39 cellular contexts compared by ENCODE assay signal in the genomic region with DNA sequence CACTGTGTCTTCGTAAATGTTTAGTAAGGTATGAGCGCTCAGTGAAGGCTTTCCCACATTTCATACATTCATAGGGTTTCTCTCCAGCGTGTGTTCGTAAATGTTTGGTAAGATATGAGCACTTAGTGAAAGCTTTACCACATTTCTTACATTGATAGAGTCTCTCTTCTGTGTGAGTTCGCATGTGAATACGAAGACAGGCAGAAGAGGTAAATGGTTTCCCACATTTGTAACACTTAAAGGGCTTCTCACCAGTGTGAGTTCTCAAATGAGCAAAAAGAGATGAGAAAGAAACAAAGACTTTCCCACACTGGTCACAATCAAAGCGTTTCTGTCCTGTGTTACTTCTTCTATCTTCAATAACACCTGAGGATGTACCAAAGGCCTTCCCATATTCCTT. TPM values are rescaled to one million over a fixed set of nuclear protein-coding genes. Genes with fewer than 3 reads are reported as not detected.
"Had no signal": no experiment of that assay in that cellular context is flagged by ENCODE, and none has a peak within 500 bp of the region (broad histone marks: within the 10 kb centered on the region; RNA-seq: fewer than 3 reads in every experiment).

No MANE protein-coding gene starts in this region.

- ATAC-seq: activated CD8-positive, alpha-beta T cell treated with anti-CD3 and anti-CD28 coated beads for 36 hours; activated naive CD4-positive, alpha-beta T cell treated with anti-CD3 and anti-CD28 coated beads, Interleukin-2, amount 50 U/mL, for 72 hours; activated naive CD8-positive, alpha-beta T cell treated with anti-CD3 and anti-CD28 coated beads, Interleukin-2, amount 50 U/mL, for 24 hours; activated T-cell treated with anti-CD3 and anti-CD28 coated beads, Interleukin-2, amount 50 U/mL, for 4 hours; activated T-cell treated with anti-CD3 and anti-CD28 coated beads, Interleukin-2, amount 50 U/mL, for 72 hours; activated T-helper 17 cell treated with anti-CD3 and anti-CD28 coated beads, Interleukin-2, amount 50 U/mL, for 72 hours; body of pancreas had no signal

- H3K27me3 ChIP-seq: adrenal gland, body of pancreas, brain microvascular endothelial cell, breast epithelium had no signal

- DNase-seq: activated B cell treated with CpG ODN at 0.5 μM for 24 hours; activated CD4-positive, alpha-beta memory T cell treated with anti-CD3 and anti-CD28 coated beads for 36 hours; activated CD4-positive, alpha-beta T cell treated with anti-CD3 and anti-CD28 coated beads for 4 hours; activated CD4-positive, alpha-beta T cell treated with anti-CD3 and anti-CD28 coated beads, Interleukin-2, amount 10 ng/mL, durations not matched to agents 24 days and 14 days; activated CD4-positive, alpha-beta T cell treated with anti-CD3 and anti-CD28 coated beads, Interleukin-2, amount 50 U/mL, for 1 hour; activated CD4-positive, alpha-beta T cell treated with anti-CD3 and anti-CD28 coated beads, Interleukin-2, amount 50 U/mL, for 4 hours; activated CD4-positive, CD25-positive, alpha-beta regulatory T cell treated with anti-CD3 and anti-CD28 coated beads, Interleukin-2, amount 50 U/mL, for 72 hours; activated CD8-positive, alpha-beta memory T cell treated with anti-CD3 and anti-CD28 coated beads, Interleukin-2, amount 50 U/mL, for 4 hours; activated CD8-positive, alpha-beta T cell treated with anti-CD3 and anti-CD28 coated beads for 36 hours; activated effector memory CD4-positive, alpha-beta T cell treated with anti-CD3 and anti-CD28 coated beads, Interleukin-2, amount 50 U/mL, for 16 hours; activated gamma-delta T cell treated with Interleukin-2 at 50 U/mL for 16 hours; activated naive CD4-positive, alpha-beta T cell; activated naive CD4-positive, alpha-beta T cell treated with anti-CD3 and anti-CD28 coated beads for 36 hours; activated naive CD4-positive, alpha-beta T cell treated with anti-CD3 and anti-CD28 coated beads, Interleukin-2, amount 50 U/mL, for 16 hours; activated naive CD8-positive, alpha-beta T cell treated with anti-CD3 and anti-CD28 coated beads, Interleukin-2, amount 10 ng/mL, durations not matched to agents 7 days and 5 days; activated naive CD8-positive, alpha-beta T cell treated with anti-CD3 and anti-CD28 coated beads, Interleukin-2, amount 50 U/mL, for 24 hours; activated T-cell treated with anti-CD3 and anti-CD28 coated beads for 4 hours; activated T-cell treated with anti-CD3 and anti-CD28 coated beads, Interleukin-2, amount 50 U/mL, for 1 hour; activated T-cell treated with anti-CD3 and anti-CD28 coated beads, Interleukin-2, amount 50 U/mL, for 4 hours; activated T-cell treated with anti-CD3 and anti-CD28 coated beads, Interleukin-2, amount 50 U/mL, for 72 hours; adrenal gland; amniotic stem cell; aorta; body of pancreas; brain microvascular endothelial cell; central memory CD4-positive, alpha-beta T cell; T-helper 1 cell; T-helper 2 cell; T-helper 9 cell had no signal

- H3K27ac ChIP-seq: adrenal gland, body of pancreas, brain microvascular endothelial cell, breast epithelium, VCaP had no signal

- H3K4me1 Mint-ChIP-seq: activated B cell treated with CpG ODN at 0.5 μM for 24 hours; activated CD4-positive, alpha-beta T cell treated with anti-CD3 and anti-CD28 coated beads, Interleukin-2, amount 10 ng/mL, durations not matched to agents 24 days and 14 days; activated naive CD8-positive, alpha-beta T cell treated with anti-CD3 and anti-CD28 coated beads, Interleukin-2, amount 10 ng/mL, durations not matched to agents 7 days and 5 days; activated naive CD8-positive, alpha-beta T cell treated with anti-CD3 and anti-CD28 coated beads, Interleukin-2, amount 50 U/mL, for 24 hours; activated T-helper 17 cell treated with anti-CD3 and anti-CD28 coated beads, Interleukin-2, amount 50 U/mL, for 72 hours had no signal

- H3K36me3 Mint-ChIP-seq: activated naive CD8-positive, alpha-beta T cell treated with anti-CD3 and anti-CD28 coated beads, Interleukin-2, amount 10 ng/mL, durations not matched to agents 7 days and 5 days had no signal

- H3K27ac Mint-ChIP-seq: activated B cell treated with CpG ODN at 0.5 μM for 24 hours; activated CD4-positive, alpha-beta memory T cell treated with anti-CD3 and anti-CD28 coated beads for 36 hours; activated CD4-positive, alpha-beta T cell treated with anti-CD3 and anti-CD28 coated beads, Interleukin-2, amount 10 ng/mL, durations not matched to agents 24 days and 14 days; activated CD8-positive, alpha-beta T cell treated with anti-CD3 and anti-CD28 coated beads for 36 hours; activated naive CD4-positive, alpha-beta T cell treated with anti-CD3 and anti-CD28 coated beads for 36 hours; activated naive CD4-positive, alpha-beta T cell treated with anti-CD3 and anti-CD28 coated beads, Interleukin-2, amount 50 U/mL, for 72 hours; activated naive CD8-positive, alpha-beta T cell treated with anti-CD3 and anti-CD28 coated beads, Interleukin-2, amount 10 ng/mL, durations not matched to agents 7 days and 5 days; activated naive CD8-positive, alpha-beta T cell treated with anti-CD3 and anti-CD28 coated beads, Interleukin-2, amount 50 U/mL, for 24 hours; activated T-cell treated with anti-CD3 and anti-CD28 coated beads, Interleukin-2, amount 50 U/mL, for 72 hours; activated T-helper 1 cell treated with anti-CD3 and anti-CD28 coated beads, Interleukin-12 subunit alpha, Interleukin-12 subunit beta, Interleukin-2, Interleukin-4 antibody, amounts not matched to agents 30 ng/mL and 10 ng/mL and 1 ng/mL, durations not matched to agents 14 hours and 24 hours and 36 hours; activated T-helper 17 cell treated with anti-CD3 and anti-CD28 coated beads, Interleukin-2, amount 50 U/mL, for 72 hours; T-helper 1 cell treated with Interleukin-12 subunit alpha and Interleukin-12 subunit beta and Interleukin-4 antibody, amounts not matched to agents 30 μg/mL and 1 μg/mL, for 36 hours; T-helper 2 cell treated with Interferon-gamma antibody and Interleukin-4, amounts not matched to agents 5 μg/mL and 100 μg/mL, for 36 hours had no signal

- H3K27me3 Mint-ChIP-seq: activated CD4-positive, alpha-beta memory T cell treated with anti-CD3 and anti-CD28 coated beads for 36 hours; activated CD4-positive, alpha-beta T cell treated with anti-CD3 and anti-CD28 coated beads, Interleukin-2, amount 10 ng/mL, durations not matched to agents 24 days and 14 days; activated CD8-positive, alpha-beta T cell treated with anti-CD3 and anti-CD28 coated beads for 36 hours; activated naive CD8-positive, alpha-beta T cell treated with anti-CD3 and anti-CD28 coated beads, Interleukin-2, amount 10 ng/mL, durations not matched to agents 7 days and 5 days had no signal

- H3K36me3 ChIP-seq: adrenal gland, brain microvascular endothelial cell, breast epithelium had no signal

- H3K4me1 ChIP-seq: adrenal gland, body of pancreas, breast epithelium had no signal

- FAIRE-seq: astrocyte, TTC549 had no signal

- H3K4me3 Mint-ChIP-seq: activated B cell treated with CpG ODN at 0.5 μM for 24 hours; activated CD4-positive, alpha-beta memory T cell treated with anti-CD3 and anti-CD28 coated beads for 36 hours; activated CD4-positive, alpha-beta T cell treated with anti-CD3 and anti-CD28 coated beads, Interleukin-2, amount 10 ng/mL, durations not matched to agents 24 days and 14 days; activated CD8-positive, alpha-beta T cell treated with anti-CD3 and anti-CD28 coated beads for 36 hours; activated naive CD4-positive, alpha-beta T cell treated with anti-CD3 and anti-CD28 coated beads for 36 hours; activated naive CD8-positive, alpha-beta T cell treated with anti-CD3 and anti-CD28 coated beads, Interleukin-2, amount 10 ng/mL, durations not matched to agents 7 days and 5 days; activated naive CD8-positive, alpha-beta T cell treated with anti-CD3 and anti-CD28 coated beads, Interleukin-2, amount 50 U/mL, for 24 hours; activated T-cell treated with anti-CD3 and anti-CD28 coated beads, Interleukin-2, amount 50 U/mL, for 4 hours; activated T-cell treated with anti-CD3 and anti-CD28 coated beads, Interleukin-2, amount 50 U/mL, for 72 hours; activated T-helper 1 cell treated with anti-CD3 and anti-CD28 coated beads, Interleukin-12 subunit alpha, Interleukin-12 subunit beta, Interleukin-2, Interleukin-4 antibody, amounts not matched to agents 30 ng/mL and 10 ng/mL and 1 ng/mL, durations not matched to agents 14 hours and 24 hours and 36 hours; activated T-helper 17 cell treated with anti-CD3 and anti-CD28 coated beads, Interleukin-2, amount 50 U/mL, for 72 hours; T-helper 1 cell treated with Interleukin-12 subunit alpha and Interleukin-12 subunit beta and Interleukin-4 antibody, amounts not matched to agents 30 μg/mL and 1 μg/mL, for 36 hours; T-helper 2 cell treated with Interferon-gamma antibody and Interleukin-4, amounts not matched to agents 5 μg/mL and 100 μg/mL, for 36 hours had no signal

- H3K4me3 ChIP-seq: adrenal gland, body of pancreas, breast epithelium had no signal

RNA-seq across cellular contexts. Expression of gene ZNF560, which starts 31.3 kb away (rescaled TPM):
- total RNA-seq: activated B cell treated with CpG ODN at 0.5 μM for 24 hours; activated CD4-positive, alpha-beta memory T cell treated with anti-CD3 and anti-CD28 coated beads for 36 hours; activated CD4-positive, alpha-beta T cell treated with anti-CD3 and anti-CD28 coated beads, Interleukin-2, amount 10 ng/mL, durations not matched to agents 24 days and 14 days; activated CD8-positive, alpha-beta memory T cell treated with anti-CD3 and anti-CD28 coated beads for 36 hours; activated T-cell treated with anti-CD3 and anti-CD28 coated beads, Interleukin-2, amount 50 U/mL, for 4 hours; activated T-helper 1 cell treated with anti-CD3 and anti-CD28 coated beads, Interleukin-12 subunit alpha, Interleukin-12 subunit beta, Interleukin-2, Interleukin-4 antibody, amounts not matched to agents 30 ng/mL and 10 ng/mL and 1 ng/mL, durations not matched to agents 14 hours and 24 hours and 36 hours; adrenal gland; aorta; astrocyte; body of pancreas; breast epithelium had no signal
- polyA plus RNA-seq: aorta had no signal
